In the genomic region with DNA sequence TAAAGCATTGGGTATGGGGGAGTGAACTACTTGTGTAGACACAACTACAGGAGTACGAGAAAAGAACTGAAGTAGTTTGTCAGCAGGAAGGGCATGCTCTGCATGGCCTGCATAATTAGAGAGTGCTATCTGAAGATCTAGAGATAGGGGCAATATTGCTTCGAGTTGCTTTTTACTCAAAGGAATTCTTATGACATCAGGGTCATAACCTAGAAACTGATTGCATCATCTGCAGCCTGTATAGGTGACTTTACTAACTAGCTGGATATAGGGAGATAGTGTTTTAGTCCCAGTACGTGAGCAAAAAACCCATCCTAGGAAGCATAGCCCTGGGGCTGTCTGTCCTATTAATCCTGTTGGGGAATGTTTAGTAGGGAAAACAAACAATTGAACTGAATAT, we compare ENCODE assay signal across 21 cellular contexts.
"Had no signal": no experiment of that assay in that cellular context is flagged by ENCODE, and none has a peak within 500 bp of the region (broad histone marks: within the 10 kb centered on the region; RNA-seq: fewer than 3 reads in every experiment).

No MANE protein-coding gene starts in this region.

- H3K4me3 Mint-ChIP-seq: activated B cell treated with CpG ODN at 0.5 μM for 24 hours; activated CD4-positive, alpha-beta T cell treated with anti-CD3 and anti-CD28 coated beads for 36 hours; activated naive CD8-positive, alpha-beta T cell treated with anti-CD3 and anti-CD28 coated beads for 36 hours; mesothelial cell of epicardium; natural killer cell; T-helper 1 cell treated with Interleukin-12 subunit alpha and Interleukin-12 subunit beta and Interleukin-4 antibody, amounts not matched to agents 30 μg/mL and 1 μg/mL, for 36 hours had no signal

- H3K9me3 ChIP-seq: colonic mucosa, esophagus squamous epithelium, upper lobe of right lung had no signal

- ATAC-seq: activated CD4-positive, alpha-beta T cell treated with anti-CD3 and anti-CD28 coated beads for 36 hours; heart left ventricle; left lobe of liver; natural killer cell; upper lobe of right lung had no signal

- H3K27ac Mint-ChIP-seq: activated B cell treated with CpG ODN at 0.5 μM for 24 hours; activated CD4-positive, alpha-beta T cell treated with anti-CD3 and anti-CD28 coated beads for 36 hours; activated naive CD8-positive, alpha-beta T cell treated with anti-CD3 and anti-CD28 coated beads for 36 hours; mesothelial cell of epicardium; natural killer cell; T-helper 1 cell treated with Interleukin-12 subunit alpha and Interleukin-12 subunit beta and Interleukin-4 antibody, amounts not matched to agents 30 μg/mL and 1 μg/mL, for 36 hours had no signal

- H3K36me3 ChIP-seq: breast epithelium, colonic mucosa had no signal

- H3K27me3 Mint-ChIP-seq: activated B cell treated with CpG ODN at 0.5 μM for 24 hours; activated CD4-positive, alpha-beta T cell treated with anti-CD3 and anti-CD28 coated beads for 36 hours; activated naive CD8-positive, alpha-beta T cell treated with anti-CD3 and anti-CD28 coated beads for 36 hours had no signal

- H3K4me3 ChIP-seq: breast epithelium, colonic mucosa, dorsolateral prefrontal cortex, esophagus squamous epithelium, heart left ventricle, spleen, upper lobe of right lung had no signal

- H3K4me1 Mint-ChIP-seq: activated B cell treated with CpG ODN at 0.5 μM for 24 hours; activated CD4-positive, alpha-beta T cell treated with anti-CD3 and anti-CD28 coated beads for 36 hours; activated naive CD8-positive, alpha-beta T cell treated with anti-CD3 and anti-CD28 coated beads for 36 hours had no signal

- H3K27ac ChIP-seq: breast epithelium, colonic mucosa, dorsolateral prefrontal cortex, esophagus squamous epithelium, heart left ventricle, spleen, upper lobe of right lung had no signal

- H3K27me3 ChIP-seq: breast epithelium, colonic mucosa, dorsolateral prefrontal cortex, esophagus squamous epithelium, heart left ventricle, spleen, upper lobe of right lung had no signal

- DNase-seq: activated B cell treated with CpG ODN at 0.5 μM for 24 hours; activated CD4-positive, alpha-beta T cell treated with anti-CD3 and anti-CD28 coated beads for 36 hours; activated CD4-positive, alpha-beta T cell treated with anti-CD3 and anti-CD28 coated beads, Interleukin-2, amount 50 U/mL, for 4 hours; activated naive CD4-positive, alpha-beta T cell treated with Interleukin-2 at 50 U/mL for 16 hours; activated naive CD8-positive, alpha-beta T cell treated with anti-CD3 and anti-CD28 coated beads for 36 hours; activated T-cell treated with anti-CD3 and anti-CD28 coated beads, Interleukin-2, amount 50 U/mL, for 48 hours; amniotic stem cell; colonic mucosa; dorsolateral prefrontal cortex; esophagus squamous epithelium; heart left ventricle; natural killer cell; retina; spleen; stimulated activated CD4-positive, alpha-beta T cell treated with anti-CD3 and anti-CD28 coated beads, Interleukin-4, amount 100 ng/mL, for 24 hours; stimulated activated naive CD4-positive, alpha-beta T cell treated with Interleukin-2 at 50 U/mL for 16 hours; upper lobe of right lung had no signal

- H3K4me1 ChIP-seq: breast epithelium, colonic mucosa, esophagus squamous epithelium, heart left ventricle, spleen, upper lobe of right lung had no signal

- H3K9me3 Mint-ChIP-seq: activated naive CD8-positive, alpha-beta T cell treated with anti-CD3 and anti-CD28 coated beads for 36 hours; natural killer cell; T-helper 1 cell treated with Interleukin-12 subunit alpha and Interleukin-12 subunit beta and Interleukin-4 antibody, amounts not matched to agents 30 μg/mL and 1 μg/mL, for 36 hours had no signal
